In genomic region chr12:124279315-124279714, GRCh38 we compare ENCODE assay signal across 18 cellular contexts. TPM values are rescaled to one million over a fixed set of nuclear protein-coding genes. Genes with fewer than 3 reads are reported as not detected.
A peak's percentile ranks its signal among the peaks of the same experiment; 100 is the strongest.
DNase-seq lines count a peak whose midpoint lies in the region; ATAC-seq and TF ChIP-seq lines count a peak whose summit lies in the region.
"Had no signal": no experiment of that assay in that cellular context is flagged by ENCODE, and none has a peak within 500 bp of the region (broad histone marks: within the 10 kb centered on the region; RNA-seq: fewer than 3 reads in every experiment).

No MANE protein-coding gene starts in this region.

- TF ChIP-seq CTCF in GM23338 (conservative IDR thresholded peaks at IDR 0.05; ENCODE audit: low read depth in 2 of 2) (no peak; a peak in 1 of 4 replicates), endodermal cell (conservative IDR thresholded peaks at IDR 0.05) (no peak), BE2C (IDR thresholded peaks at IDR 0.05; ENCODE audit: low read depth, low read length) (no peak)

- WGBS in endodermal cell (ENCODE audit: insufficient coverage in 1 of 2, insufficient read length in 1 of 2), 2 experiments = 88 to 90% methylated on average over 8 to 11 of the region's 11 CpGs
- WGBS in trophoblast cell (ENCODE audit: extremely low coverage, insufficient coverage, insufficient read length) = no CpG with 5 or more reads among the region's 11 CpGs
- WGBS in GM23248 (ENCODE audit: low coverage in 1 of 2, low lambda C conversion rate in 2 of 2, missing lambda C conversion rate in 2 of 2), 2 experiments = 63 to 72% methylated on average over 11 of the region's 11 CpGs

- H3K4me3 ChIP-seq in GM23338 (no peak overlapping the region), NT2/D1 (ENCODE audit: insufficient read length, low read depth) (no peak overlapping the region), endodermal cell (ENCODE audit: low read length) (no peak overlapping the region), trophoblast cell (ENCODE audit: low read depth, low read length) (peak overlapping the region; percentile 34), GM23248 (no peak overlapping the region), BE2C (ENCODE audit: low read depth, low read length) (no peak overlapping the region)
- H3K4me3 ChIP-seq: SJSA1 had no signal

- H3K23ac ChIP-seq in trophoblast cell (ENCODE audit: low read length) = no peak overlapping the region

- no peak for DNase-seq in GM23338 (ENCODE audit: low spot score)
- DNase-seq in NT2/D1 (ENCODE audit: low read depth, low spot score) = no peak
- peak; percentile 63 for DNase-seq in endodermal cell
- DNase-seq in trophoblast cell = no peak
- no peak for DNase-seq in GM23248
- DNase-seq in BE2C = no peak
- no peak for DNase-seq in MV-4-11 (lab: John Stamatoyannopoulos, UW)
- DNase-seq: DMS 273 treated with DMSO at 0.1 percent for 48 hours, NCI-H1092, NCI-H187, NCI-H510A, RPMI8226, SW 1271 had no signal

- no peak overlapping the region for H4K91ac ChIP-seq in trophoblast cell (ENCODE audit: low read depth, low read length)

- H3K79me1 ChIP-seq in trophoblast cell (ENCODE audit: low read length) = no peaks in the 10 kb centered on the region

- ATAC-seq in GM23338 (peak; percentile 79), HG02642 (IDR thresholded peaks at IDR 0.05; ENCODE audit: poor library complexity, unreplicated experiment) (no peak)

- no peak overlapping the region for H2AK5ac ChIP-seq in trophoblast cell (ENCODE audit: low read length)

- H3K36me3 Mint-ChIP-seq in GM23338 (ENCODE audit: low read depth) (no peaks in the 10 kb centered on the region; the same call in 2 of the 3 replicates), endodermal cell (ENCODE audit: low read depth) (no peaks in the 10 kb centered on the region)

- H4K8ac ChIP-seq in trophoblast cell (ENCODE audit: low read depth, low read length) = no peak overlapping the region

- no peaks in the 10 kb centered on the region for H3F3A ChIP-seq in GM23338 (replicated peaks; ENCODE audit: low read depth)
- no peaks in the 10 kb centered on the region for H3F3A ChIP-seq in GM23248 (ENCODE audit: insufficient read depth)

- H3K9me2 ChIP-seq in GM23338 (ENCODE audit: insufficient read depth) = peaks cover 5% of the 10 kb centered on the region; the same call in 1 of the 2 replicates
- H3K9me2 ChIP-seq in GM23248 (ENCODE audit: insufficient read depth) = no peaks in the 10 kb centered on the region

- H3K18ac ChIP-seq in trophoblast cell (ENCODE audit: low read length) = no peak overlapping the region

- H3K27me3 ChIP-seq in GM23338 (ENCODE audit: insufficient read depth) = no peaks in the 10 kb centered on the region
- H3K27me3 ChIP-seq in NT2/D1 (ENCODE audit: insufficient read depth, insufficient read length) = no peaks in the 10 kb centered on the region
- H3K27me3 ChIP-seq in endodermal cell (ENCODE audit: control insufficient read depth, insufficient read depth, low read length, poor library complexity, severe bottlenecking) = no peaks in the 10 kb centered on the region
- H3K27me3 ChIP-seq in trophoblast cell (ENCODE audit: insufficient read depth, low read length) = no peaks in the 10 kb centered on the region
- H3K27me3 ChIP-seq in GM23248 (replicated peaks; ENCODE audit: insufficient read depth) = peaks cover 36% of the 10 kb centered on the region
- H3K27me3 ChIP-seq in BE2C = no peaks in the 10 kb centered on the region

- no peak overlapping the region for H4K12ac ChIP-seq in trophoblast cell (ENCODE audit: low read depth, low read length)

- H3K27ac ChIP-seq in GM23338 (ENCODE audit: low read depth) = no peak overlapping the region
- no peak overlapping the region for H3K27ac ChIP-seq in endodermal cell (ENCODE audit: low read depth, low read length)
- no peak overlapping the region for H3K27ac ChIP-seq in trophoblast cell (ENCODE audit: low read depth, low read length)
- H3K27ac ChIP-seq in GM23248 = no peak overlapping the region
- H3K27ac ChIP-seq: SJSA1 had no signal

- H3K36me3 ChIP-seq in GM23338 (ENCODE audit: insufficient read depth) (0 out of 2 replicates have a peak, but pooled peaks cover 2% of the 10 kb centered on the region), NT2/D1 (ENCODE audit: insufficient read depth, insufficient read length, low read length) (no peaks in the 10 kb centered on the region), endodermal cell (ENCODE audit: control insufficient read depth, insufficient read depth, low read length) (no peaks in the 10 kb centered on the region), trophoblast cell (ENCODE audit: control insufficient read depth in 1 of 2, insufficient read depth in 2 of 2, low read length in 2 of 2) (no peaks in the 10 kb centered on the region), GM23248 (ENCODE audit: low read depth) (no peaks in the 10 kb centered on the region), BE2C (no peaks in the 10 kb centered on the region)
- H3K36me3 ChIP-seq: SJSA1 had no signal

- H3K4ac ChIP-seq in trophoblast cell (ENCODE audit: low read depth, low read length) = no peak overlapping the region

- H2BK120ac ChIP-seq in trophoblast cell (ENCODE audit: insufficient read depth, low read length, poor library complexity) = no peak overlapping the region

- H3K79me2 ChIP-seq in GM23338 (replicated peaks; ENCODE audit: insufficient read depth) = no peaks in the 10 kb centered on the region
- H3K79me2 ChIP-seq in trophoblast cell (ENCODE audit: control insufficient read depth, insufficient read depth, low read length, poor library complexity) = no peaks in the 10 kb centered on the region
- no peaks in the 10 kb centered on the region for H3K79me2 ChIP-seq in GM23248 (ENCODE audit: insufficient read depth)

- no peak overlapping the region for H3K27ac Mint-ChIP-seq in GM23338
- no peak overlapping the region for H3K27ac Mint-ChIP-seq in endodermal cell

- H3K9ac ChIP-seq in NT2/D1 (ENCODE audit: insufficient read length, low read depth) = peak overlapping the region; percentile 27
- H3K9ac ChIP-seq in endodermal cell (ENCODE audit: extremely low read depth, low read length, poor library complexity, severe bottlenecking) = no peak overlapping the region
- no peak overlapping the region for H3K9ac ChIP-seq in trophoblast cell (ENCODE audit: low read length)
- H3K9ac ChIP-seq in GM23248 = no peak overlapping the region

- H3K9me3 ChIP-seq in NT2/D1 (ENCODE audit: insufficient read depth, low read length) = peaks cover 8% of the 10 kb centered on the region
- H3K9me3 ChIP-seq in endodermal cell (ENCODE audit: control insufficient read depth, low read length) = peaks cover 10% of the 10 kb centered on the region
- H3K9me3 ChIP-seq in trophoblast cell (ENCODE audit: insufficient read depth, low read depth, low read length) = peaks cover 5% of the 10 kb centered on the region
- no peaks in the 10 kb centered on the region for H3K9me3 ChIP-seq in GM23248 (ENCODE audit: low read depth)
- no peaks in the 10 kb centered on the region; the same call in 1 of the 2 replicates for H3K9me3 ChIP-seq in BE2C
- H3K9me3 ChIP-seq: SJSA1 had no signal

- peaks cover 26% of the 10 kb centered on the region for H3K4me1 ChIP-seq in GM23338 (ENCODE audit: insufficient read depth)
- peaks cover 11% of the 10 kb centered on the region for H3K4me1 ChIP-seq in NT2/D1 (ENCODE audit: insufficient read depth, insufficient read length)
- H3K4me1 ChIP-seq in endodermal cell (ENCODE audit: control insufficient read depth, insufficient read depth, low read length) = no peaks in the 10 kb centered on the region
- no peaks in the 10 kb centered on the region for H3K4me1 ChIP-seq in trophoblast cell (ENCODE audit: control insufficient read depth in 1 of 2, insufficient read depth in 2 of 2, low read length in 2 of 2)
- H3K4me1 ChIP-seq in GM23248 (ENCODE audit: insufficient read depth) = no peaks in the 10 kb centered on the region
- no peaks in the 10 kb centered on the region for H3K4me1 ChIP-seq in BE2C
- H3K4me1 ChIP-seq: SJSA1 had no signal

- in situ Hi-C loops in GM23248 (cut with MboI) = no loop called here

- H2AFZ ChIP-seq in GM23338 (0 out of 2 replicates have a peak overlapping the region, but pooled peaks have one; percentile 23), trophoblast cell (ENCODE audit: insufficient read depth, low read length, poor library complexity) (no peak overlapping the region), GM23248 (no peak overlapping the region)

- peaks cover 4% of the 10 kb centered on the region for H3K27me3 Mint-ChIP-seq in GM23338 (ENCODE audit: insufficient read depth, low read depth, poor library complexity)
- H3K27me3 Mint-ChIP-seq in endodermal cell (ENCODE audit: insufficient read depth) = no peaks in the 10 kb centered on the region

- no peak overlapping the region for H2BK12ac ChIP-seq in trophoblast cell (ENCODE audit: low read length)

- H3K9me3 Mint-ChIP-seq in GM23338 (peaks cover under 1% of the 10 kb centered on the region; the same call in 2 of the 3 replicates), endodermal cell (peaks cover 3% of the 10 kb centered on the region)

- H2BK5ac ChIP-seq in trophoblast cell (ENCODE audit: low read depth, low read length, poor library complexity) = no peak overlapping the region

- H3K4me3 Mint-ChIP-seq in GM23338 (no peak overlapping the region), endodermal cell (no peak overlapping the region)

- H3K4me2 ChIP-seq in GM23338 (no peak overlapping the region), trophoblast cell (ENCODE audit: low read length) (no peak overlapping the region), GM23248 (ENCODE audit: unreplicated experiment) (no peak overlapping the region)

- no peaks in the 10 kb centered on the region for H4K20me1 ChIP-seq in GM23338 (replicated peaks; ENCODE audit: insufficient read depth)
- no peaks in the 10 kb centered on the region for H4K20me1 ChIP-seq in GM23248 (ENCODE audit: insufficient read depth)

- peaks cover 14% of the 10 kb centered on the region for H3K4me1 Mint-ChIP-seq in GM23338
- H3K4me1 Mint-ChIP-seq in endodermal cell = peaks cover 8% of the 10 kb centered on the region

- H3K14ac ChIP-seq in trophoblast cell (ENCODE audit: low read length) = no peak overlapping the region

TF ChIP-seq in GM23338, 12 proteins besides CTCF, POLR2A, EP300 and RAD21 (continues in another document):
- no peak for TF ChIP-seq CREB1 (CRISPR knock-in tag; IDR thresholded peaks at IDR 0.05; ENCODE audit: low read depth)
- TF ChIP-seq EZH2 (IDR thresholded peaks at IDR 0.05; ENCODE audit: low read depth, unreplicated experiment) = no peak
- no peak for TF ChIP-seq EZH2phosphoT487 (IDR thresholded peaks at IDR 0.05; ENCODE audit: unreplicated experiment)
- TF ChIP-seq NANOG (IDR thresholded peaks at IDR 0.05; ENCODE audit: borderline replicate concordance) = no peak
- no peak for TF ChIP-seq ZNF114 (CRISPR knock-in tag; IDR thresholded peaks at IDR 0.05)

RNA-seq across cellular contexts. Expression of gene RFLNA, which starts 15.6 kb away (rescaled TPM):
- 16.2 and 20.4 TPM in 2 replicates for total RNA-seq in GM23338 (2014; rRNA removed; shearing (Covaris generic))
- polyA plus RNA-seq in GM23338 (2016; fragmentation: Nextera tagmentation; extraction: Ambion mirVana) (3.8 and 3.9 TPM in 2 replicates), GM23248 (2016; fragmentation: Nextera tagmentation; extraction: Ambion mirVana) (0.86 and 1.2 TPM in 2 replicates)
- total RNA-seq in endodermal cell = 1 to 10 TPM; 1.2 to 2.0 TPM
- polyA plus RNA-seq in endodermal cell (2013, experiment 1 of 2) = 6.3 TPM
- polyA plus RNA-seq in endodermal cell (2013, experiment 2 of 2) = 5.2 TPM
- polyA plus RNA-seq in trophoblast cell (2013) = 1.00 and 1.4 TPM in 2 replicates
- 4.6 and 4.9 TPM in 2 replicates for total RNA-seq in GM23248 (2014; rRNA removed; shearing (Covaris generic))
- polyA plus RNA-seq in BE2C (2012; ENCODE audit: insufficient read depth, insufficient read length, low read depth) = 11.2 TPM
- total RNA-seq: HT1080, SJSA1 had no signal
- polyA plus RNA-seq: AG04450, BJ had no signal
